16 cellular contexts compared by ENCODE assay signal in genomic region chr12:3310271-3311026, GRCh38.
A peak's percentile ranks its signal among the peaks of the same experiment; 100 is the strongest.
DNase-seq lines count a peak whose midpoint lies in the region; ATAC-seq and TF ChIP-seq lines count a peak whose summit lies in the region.
"Had no signal": no experiment of that assay in that cellular context is flagged by ENCODE, and none has a peak within 500 bp of the region (broad histone marks: within the 10 kb centered on the region; RNA-seq: fewer than 3 reads in every experiment).

No MANE protein-coding gene starts in this region.

- WGBS in IMR-90 (ENCODE audit: extremely low coverage in 2 of 2, insufficient read length in 1 of 2), 2 experiments = 85% methylated on average over 4 of the region's 18 CpGs; no CpG with 5 or more reads in 1 of the 2 experiments
- WGBS in neuronal stem cell (ENCODE audit: extremely low coverage in 2 of 2, insufficient read length in 2 of 2, insufficient replicate concordance in 1 of 2), 2 donors = no CpG with 5 or more reads among the region's 18 CpGs

- H3K27me3 ChIP-seq in IMR-90 (ENCODE audit: control insufficient read depth, insufficient read depth, low read length) = peaks cover 32% of the 10 kb centered on the region
- peaks cover 0 to 52% (median 0%) of the 10 kb centered on the region in 3 experiments for H3K27me3 ChIP-seq in neuronal stem cell (ENCODE audit: control insufficient read depth in 3 of 3, insufficient read depth in 3 of 3, low read depth in 1 of 3, low read length in 3 of 3)
- peaks cover 39% of the 10 kb centered on the region for H3K27me3 ChIP-seq in upper lobe of right lung

- DNase-seq in NCI-H1436 (lab: John Stamatoyannopoulos, UW) (peak; percentile 36), NCI-H1436 treated with DMSO at 0.1 percent for 48 hours (lab: John Stamatoyannopoulos, UW) (no peak), IMR-90 (no peak), SW480 (ENCODE audit: low spot score) (peak; percentile 69), neuronal stem cell (ENCODE audit: low spot score) (no peak), NOMO-1 treated with dmso at 0.1 percent for 144 hours (lab: John Stamatoyannopoulos, UW; ENCODE audit: unreplicated experiment) (no peak), upper lobe of right lung (no peak)
- DNase-seq: DMS79 treated with DMSO at 0.1 percent for 48 hours, NCI-H1048, NCI-H187 treated with DMSO at 0.1 percent for 48 hours, NCI-H226, NCI-H82 had no signal

- no peak overlapping the region for H3K27ac ChIP-seq in IMR-90 (ENCODE audit: insufficient read depth, low read length)
- no peak overlapping the region for H3K27ac ChIP-seq in neuronal stem cell (replicated peaks; ENCODE audit: low read length)
- H3K27ac ChIP-seq in upper lobe of right lung = no peak overlapping the region
- H3K27ac ChIP-seq: HL-60 had no signal

- no peak overlapping the region for H3K56ac ChIP-seq in IMR-90 (ENCODE audit: extremely low read depth, insufficient read depth, low read length)

- TF ChIP-seq POLR2A in IMR-90 (IDR thresholded peaks at IDR 0.05; ENCODE audit: low read depth, low read length) = no peak

- H4K91ac ChIP-seq in IMR-90 (ENCODE audit: insufficient read depth, low read depth, low read length) = no peak overlapping the region
- H4K91ac ChIP-seq in neuronal stem cell (ENCODE audit: low read depth, low read length, poor library complexity) = no peak overlapping the region

- no peak overlapping the region for H2BK20ac ChIP-seq in IMR-90 (ENCODE audit: low read depth, low read length)

- H3K4me1 ChIP-seq in IMR-90 (ENCODE audit: control insufficient read depth, insufficient read depth, low read length) = peaks cover 6% of the 10 kb centered on the region; the same call in 1 of the 2 replicates
- H3K4me1 ChIP-seq in neuronal stem cell (ENCODE audit: control insufficient read depth in 2 of 2, insufficient read depth in 1 of 2, low read depth in 1 of 2, low read length in 2 of 2) = peaks cover 0 to 4% of the 10 kb centered on the region in 2 donors
- no peaks in the 10 kb centered on the region for H3K4me1 ChIP-seq in upper lobe of right lung

- H3K9ac ChIP-seq in IMR-90 (ENCODE audit: low read depth, low read length) (no peak overlapping the region), neuronal stem cell (ENCODE audit: low read depth, low read length, poor library complexity) (no peak overlapping the region)

- H4K8ac ChIP-seq in IMR-90 (ENCODE audit: low read depth in 2 of 2, low read length in 2 of 2) (no peak overlapping the region), neuronal stem cell (ENCODE audit: low read depth, low read length) (no peak overlapping the region)

- H3K23ac ChIP-seq in IMR-90 (ENCODE audit: low read depth, low read length) = no peak overlapping the region
- no peak overlapping the region for H3K23ac ChIP-seq in neuronal stem cell (ENCODE audit: low read depth, low read length, poor library complexity)

- H3K36me3 ChIP-seq in IMR-90 (ENCODE audit: control insufficient read depth, insufficient read depth, low read length) = no peaks in the 10 kb centered on the region
- no peaks in the 10 kb centered on the region for H3K36me3 ChIP-seq in neuronal stem cell (replicated peaks in 1 of 2; ENCODE audit: control insufficient read depth in 2 of 2, insufficient read depth in 2 of 2, low read length in 2 of 2)
- no peaks in the 10 kb centered on the region for H3K36me3 ChIP-seq in upper lobe of right lung

- H3K14ac ChIP-seq in IMR-90 (replicated peaks; ENCODE audit: low read depth, low read length) = no peak overlapping the region
- H3K14ac ChIP-seq in neuronal stem cell (ENCODE audit: low read length) = no peak overlapping the region

- intact Hi-C loops in IMR-90 (cut with micrococcal nuclease) (no loop called here), upper lobe of right lung (cut with DNase I) (no loop called here)

- peak overlapping the region; percentile 35 for H2BK12ac ChIP-seq in neuronal stem cell (ENCODE audit: low read length)

- H4K20me1 ChIP-seq in IMR-90 (ENCODE audit: insufficient read depth, low read length) = no peaks in the 10 kb centered on the region

- H3K4me2 ChIP-seq in IMR-90 (ENCODE audit: low read depth, low read length) (no peak overlapping the region), neuronal stem cell (ENCODE audit: insufficient read depth, low read length, poor library complexity, severe bottlenecking) (no peak overlapping the region)

- ATAC-seq in IMR-90 (ENCODE audit: low read depth) (no peak), HG02588 (IDR thresholded peaks at IDR 0.05; ENCODE audit: unreplicated experiment) (no peak), upper lobe of right lung (no peak)
- ATAC-seq: K562 had no signal

- no peak for TF ChIP-seq CTCF in IMR-90 (conservative IDR thresholded peaks at IDR 0.05; ENCODE audit: low read depth, low read length)
- TF ChIP-seq CTCF in upper lobe of right lung (IDR thresholded peaks at IDR 0.05) = no peak

- POLR2A ChIA-PET in IMR-90 (lab: Charles Lee; ENCODE audit: unreplicated experiment) = no interaction called here

- in situ Hi-C loops in IMR-90 (cut with MboI; ENCODE audit: low sequenced_read_pairs) = loop anchor here (10.0 kb wide), 1 partner anchor 484 kb away; no protein-coding TSS in a partner anchor

- H3K4me3 ChIP-seq in IMR-90 (ENCODE audit: insufficient read depth, low read depth, low read length) (no peak overlapping the region), neuronal stem cell (ENCODE audit: low read length in 2 of 2) (no peak overlapping the region), upper lobe of right lung (no peak overlapping the region)
- H3K4me3 ChIP-seq: K562 had no signal

- H3K9me1 ChIP-seq in IMR-90 (ENCODE audit: insufficient read depth, low read length) = peaks cover 7% of the 10 kb centered on the region; the same call in 1 of the 2 replicates

- H2BK120ac ChIP-seq in IMR-90 (ENCODE audit: low read depth, low read length) (no peak overlapping the region), neuronal stem cell (ENCODE audit: low read depth, low read length) (no peak overlapping the region)

- H2BK5ac ChIP-seq in IMR-90 (ENCODE audit: low read depth, low read length, poor library complexity, severe bottlenecking) (no peak overlapping the region), neuronal stem cell (ENCODE audit: low read length) (no peak overlapping the region)

- no peak overlapping the region for H2BK15ac ChIP-seq in IMR-90 (ENCODE audit: low read depth, low read length)
- no peak overlapping the region for H2BK15ac ChIP-seq in neuronal stem cell (ENCODE audit: low read length)

- H2AK5ac ChIP-seq in IMR-90 (ENCODE audit: low read depth, low read length) (no peak overlapping the region), neuronal stem cell (ENCODE audit: low read depth, low read length) (no peak overlapping the region)

- H2AFZ ChIP-seq in IMR-90 (replicated peaks; ENCODE audit: low read length, poor library complexity) = no peak overlapping the region
- H2AFZ ChIP-seq in neuronal stem cell (ENCODE audit: low read length) = no peak overlapping the region

- H3K9me3 ChIP-seq in IMR-90 (ENCODE audit: control insufficient read depth, insufficient read depth, low read length) = no peaks in the 10 kb centered on the region
- no peaks in the 10 kb centered on the region for H3K9me3 ChIP-seq in neuronal stem cell (replicated peaks in 1 of 2; ENCODE audit: control insufficient read depth in 2 of 2, insufficient read depth in 1 of 2, low read depth in 1 of 2, low read length in 2 of 2)
- H3K9me3 ChIP-seq in upper lobe of right lung = no peaks in the 10 kb centered on the region
- H3K9me3 ChIP-seq: Caco-2 had no signal

- H3K18ac ChIP-seq in IMR-90 (ENCODE audit: low read depth, low read length) (no peak overlapping the region), neuronal stem cell (ENCODE audit: low read length) (no peak overlapping the region)

- H4K5ac ChIP-seq in IMR-90 (ENCODE audit: low read depth, low read length) = no peak overlapping the region

- TF ChIP-seq RAD21 in IMR-90 (IDR thresholded peaks at IDR 0.05; ENCODE audit: low read length) = no peak

- BruUV-seq in IMR-90 (replicated peaks; lab: Mats Ljungman, UMichigan) = no TSS peak

- dilution Hi-C loops in IMR-90 (cut with HindIII; ENCODE audit: low sequenced_read_pairs, unreplicated experiment) = no loop called here

- H2AK9ac ChIP-seq in IMR-90 (replicated peaks; ENCODE audit: low read depth, low read length, poor library complexity) = peak overlapping the region; percentile 11

- H3K79me1 ChIP-seq in IMR-90 (ENCODE audit: low read depth in 1 of 2, low read length in 2 of 2) (no peaks in the 10 kb centered on the region), neuronal stem cell (ENCODE audit: low read depth, low read length) (no peaks in the 10 kb centered on the region)

- CTCF ChIA-PET in IMR-90 (lab: Yijun Ruan, JAX) = interaction anchor here (2.6 kb wide), 1 partner anchor 10 kb away, joined by 13 read pairs; no protein-coding TSS in a partner anchor

- H3K4ac ChIP-seq in IMR-90 (ENCODE audit: low read depth, low read length) = no peak overlapping the region
- no peak overlapping the region for H3K4ac ChIP-seq in neuronal stem cell (ENCODE audit: low read length)

TF ChIP-seq in IMR-90, 13 proteins besides CTCF, POLR2A, EP300 and RAD21 (continues in another document):
- TF ChIP-seq, protein P1, sequence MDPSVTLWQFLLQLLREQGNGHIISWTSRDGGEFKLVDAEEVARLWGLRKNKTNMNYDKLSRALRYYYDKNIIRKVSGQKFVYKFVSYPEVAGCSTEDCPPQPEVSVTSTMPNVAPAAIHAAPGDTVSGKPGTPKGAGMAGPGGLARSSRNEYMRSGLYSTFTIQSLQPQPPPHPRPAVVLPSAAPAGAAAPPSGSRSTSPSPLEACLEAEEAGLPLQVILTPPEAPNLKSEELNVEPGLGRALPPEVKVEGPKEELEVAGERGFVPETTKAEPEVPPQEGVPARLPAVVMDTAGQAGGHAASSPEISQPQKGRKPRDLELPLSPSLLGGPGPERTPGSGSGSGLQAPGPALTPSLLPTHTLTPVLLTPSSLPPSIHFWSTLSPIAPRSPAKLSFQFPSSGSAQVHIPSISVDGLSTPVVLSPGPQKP (IDR thresholded peaks at IDR 0.05; ENCODE audit: borderline replicate concordance, low read depth, low read length) = no peak
- TF ChIP-seq FOS (IDR thresholded peaks at IDR 0.05; ENCODE audit: low read depth, low read length) = no peak
- TF ChIP-seq CHD1 (IDR thresholded peaks at IDR 0.05; ENCODE audit: low read depth, low read length) = no peak
- TF ChIP-seq NFE2L2 (IDR thresholded peaks at IDR 0.05; ENCODE audit: low read depth, low read length) = no peak
- TF ChIP-seq RCOR1 (IDR thresholded peaks at IDR 0.05; ENCODE audit: insufficient replicate concordance, low read length) = no peak
- TF ChIP-seq CEBPB (IDR thresholded peaks at IDR 0.05; ENCODE audit: low read depth, low read length) = no peak
- TF ChIP-seq RFX5 (IDR thresholded peaks at IDR 0.05; ENCODE audit: low read depth, low read length) = no peak
- no peak for TF ChIP-seq MAZ (IDR thresholded peaks at IDR 0.05; ENCODE audit: borderline replicate concordance, low read depth, low read length)
- TF ChIP-seq MAFK (IDR thresholded peaks at IDR 0.05; ENCODE audit: low read depth, low read length) = no peak

Comparison
In these comparisons a context has a peak if more than half of its experiments do, and no peak if none do; other contexts are left out.
1. DNase-seq: peak in NCI-H1436 (single experiment) and SW480 (single experiment); none in NCI-H1436 treated with DMSO at 0.1 percent for 48 hours (single experiment), IMR-90 (single experiment), neuronal stem cell (single experiment), NOMO-1 treated with dmso at 0.1 percent for 144 hours (single experiment) and upper lobe of right lung (single experiment).